Comparison of ENCODE assay signal across 14 cellular contexts in the genomic region with DNA sequence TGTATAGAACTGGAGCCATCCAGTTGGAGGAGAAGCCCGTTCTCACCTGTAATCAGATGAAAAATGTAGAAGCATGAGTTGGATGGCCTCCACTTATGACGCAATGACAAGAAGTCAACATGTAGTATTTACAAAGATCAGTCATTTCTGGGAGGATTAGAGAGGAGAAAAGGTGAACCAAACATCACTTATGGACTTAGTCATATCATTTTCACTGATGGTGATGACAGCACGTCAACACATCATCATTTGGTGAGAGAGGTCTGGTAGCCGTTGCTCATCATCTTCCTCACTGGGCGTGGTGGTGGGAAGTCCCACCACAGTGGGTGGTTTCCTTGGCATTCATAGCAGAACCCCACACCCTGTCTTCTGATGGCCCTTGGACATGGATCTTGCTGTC.
DNase-seq lines count a peak whose midpoint lies in the region; ATAC-seq and TF ChIP-seq lines count a peak whose summit lies in the region.
"Had no signal": no experiment of that assay in that cellular context is flagged by ENCODE, and none has a peak within 500 bp of the region (broad histone marks: within the 10 kb centered on the region; RNA-seq: fewer than 3 reads in every experiment).

No MANE protein-coding gene starts in this region.

- no peak overlapping the region for H3K4me3 Mint-ChIP-seq in activated naive CD8-positive, alpha-beta T cell treated with anti-CD3 and anti-CD28 coated beads for 36 hours

- ATAC-seq in HG02798 (IDR thresholded peaks at IDR 0.05; ENCODE audit: poor library complexity, unreplicated experiment) (peak; percentile 48), gastroesophageal sphincter (no peak)

- H3K27ac ChIP-seq in gastroesophageal sphincter, result no peak overlapping the region
- H3K27ac ChIP-seq: hepatocyte, SJCRH30 had no signal

- TF ChIP-seq CTCF in gastroesophageal sphincter (IDR thresholded peaks at IDR 0.05), result no peak

- TF ChIP-seq EP300 in gastroesophageal sphincter (IDR thresholded peaks at IDR 0.05), result no peak

- H3K4me3 ChIP-seq in gastroesophageal sphincter, result no peak overlapping the region
- H3K4me3 ChIP-seq: hepatocyte, lung, SJCRH30 had no signal

- peak; percentile 52 for DNase-seq in activated T-cell treated with anti-CD3 and anti-CD28 coated beads for 48 hours (ENCODE audit: low read depth)
- DNase-seq in activated T-cell treated with anti-CD3 and anti-CD28 coated beads, Interleukin-2, amount 50 U/mL, for 1 hour, result no peak
- peak; percentile 6 for DNase-seq in activated naive CD8-positive, alpha-beta T cell treated with anti-CD3 and anti-CD28 coated beads for 36 hours
- DNase-seq in stimulated activated CD4-positive, alpha-beta T cell treated with anti-CD3 and anti-CD28 coated beads, Interleukin-4, amount 100 ng/mL, for 48 hours (ENCODE audit: low read depth in 2 of 2), result peak; percentile 16 to 40
- no peak for DNase-seq in ACHN
- no peak for DNase-seq in globus pallidus (ENCODE audit: low spot score)
- DNase-seq: activated effector memory CD4-positive, alpha-beta T cell treated with anti-CD3 and anti-CD28 coated beads, Interleukin-2, amount 50 U/mL, for 16 hours; Calu3; central memory CD4-positive, alpha-beta T cell; SJCRH30 had no signal

- 93 to 96% methylated on average over 3 of the region's 5 CpGs for WGBS in gastroesophageal sphincter (ENCODE audit: low coverage in 1 of 2), 2 donors

- in situ Hi-C loops in ACHN (cut with HindIII; ENCODE audit: low pct_ligation_motif_present, low pct_unique_long_range_greater_than_20kb, low sequenced_read_pairs), result loop anchor here (25.0 kb wide), 1 partner anchor 329 kb away; no protein-coding TSS in a partner anchor

- no peaks in the 10 kb centered on the region for H3K9me3 Mint-ChIP-seq in activated naive CD8-positive, alpha-beta T cell treated with anti-CD3 and anti-CD28 coated beads for 36 hours

- H3K9me3 ChIP-seq in gastroesophageal sphincter, result no peaks in the 10 kb centered on the region
- H3K9me3 ChIP-seq: SJCRH30 had no signal

- peaks cover 0 to 42% (median 3%) of the 10 kb centered on the region in 3 donors for H3K4me1 ChIP-seq in gastroesophageal sphincter

- peaks cover 1% of the 10 kb centered on the region for H3K36me3 Mint-ChIP-seq in activated naive CD8-positive, alpha-beta T cell treated with anti-CD3 and anti-CD28 coated beads for 36 hours

- H3K36me3 ChIP-seq in gastroesophageal sphincter, result peaks cover 0 to 2% of the 10 kb centered on the region in 2 donors
- H3K36me3 ChIP-seq: SJCRH30 had no signal

- no peaks in the 10 kb centered on the region for H3K27me3 ChIP-seq in gastroesophageal sphincter
- H3K27me3 ChIP-seq: hepatocyte, SJCRH30 had no signal

- no peaks in the 10 kb centered on the region for H3K4me1 Mint-ChIP-seq in activated naive CD8-positive, alpha-beta T cell treated with anti-CD3 and anti-CD28 coated beads for 36 hours

- no peak overlapping the region for H3K27ac Mint-ChIP-seq in activated naive CD8-positive, alpha-beta T cell treated with anti-CD3 and anti-CD28 coated beads for 36 hours

- no peaks in the 10 kb centered on the region for H3K27me3 Mint-ChIP-seq in activated naive CD8-positive, alpha-beta T cell treated with anti-CD3 and anti-CD28 coated beads for 36 hours

- TF ChIP-seq POLR2A in gastroesophageal sphincter (IDR thresholded peaks at IDR 0.05), result no peak

Comparison
In these comparisons a context has a peak if more than half of its experiments do, and no peak if none do; other contexts are left out.
1. DNase-seq: peak in activated T-cell treated with anti-CD3 and anti-CD28 coated beads for 48 hours (single experiment), activated naive CD8-positive, alpha-beta T cell treated with anti-CD3 and anti-CD28 coated beads for 36 hours (single experiment) and stimulated activated CD4-positive, alpha-beta T cell treated with anti-CD3 and anti-CD28 coated beads, Interleukin-4, amount 100 ng/mL, for 48 hours (2 of 2); none in activated T-cell treated with anti-CD3 and anti-CD28 coated beads, Interleukin-2, amount 50 U/mL, for 1 hour (single experiment), ACHN (single experiment) and globus pallidus (single experiment).